ENCODE assay signal across 17 cellular contexts in the genomic region with DNA sequence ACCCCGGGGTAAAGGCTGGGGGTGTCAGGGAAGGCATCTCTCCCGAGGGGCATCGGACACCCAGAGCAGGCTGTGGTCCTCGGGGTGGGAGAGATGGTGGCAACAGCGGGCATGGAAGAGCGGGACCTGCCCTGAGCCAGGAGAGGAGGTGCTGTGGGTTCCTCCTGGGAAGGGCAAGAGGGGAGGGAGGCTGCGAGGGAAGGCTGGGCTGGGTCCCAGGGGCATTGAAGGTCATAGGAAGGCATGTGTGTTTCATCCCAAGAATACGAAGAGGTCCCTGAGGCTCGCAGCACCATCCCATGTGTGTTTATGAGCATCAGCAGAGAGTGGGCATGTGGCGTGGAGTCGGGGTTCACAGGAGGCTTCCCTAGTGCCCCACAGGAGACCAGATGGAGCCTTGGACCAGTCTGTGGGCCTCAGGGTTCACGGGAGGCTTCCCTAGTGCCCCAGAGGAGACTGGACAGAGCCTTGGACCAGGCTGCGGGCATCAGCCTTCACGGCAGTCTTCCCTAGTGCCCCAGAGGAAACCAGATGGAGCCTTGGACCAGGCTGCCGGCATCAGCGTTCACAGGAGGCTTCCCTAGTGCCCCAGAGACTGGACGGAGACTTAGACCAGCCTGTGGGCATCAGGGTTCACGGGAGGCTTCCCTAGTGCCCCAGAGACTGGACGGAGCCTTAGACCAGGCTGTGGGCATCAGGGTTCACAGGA.
"Had no signal": no experiment of that assay in that cellular context is flagged by ENCODE, and none has a peak within 500 bp of the region (broad histone marks: within the 10 kb centered on the region; RNA-seq: fewer than 3 reads in every experiment).

No MANE protein-coding gene starts in this region.

- ATAC-seq: activated T-helper 17 cell treated with anti-CD3 and anti-CD28 coated beads, Interleukin-2, amount 50 U/mL, for 72 hours; body of pancreas; mucosa of descending colon had no signal

- H3K36me3 Mint-ChIP-seq: activated naive CD8-positive, alpha-beta T cell treated with anti-CD3 and anti-CD28 coated beads for 36 hours; naive B cell had no signal

- DNase-seq: activated CD4-positive, alpha-beta T cell treated with anti-CD3 and anti-CD28 coated beads for 1 hour; activated naive CD4-positive, alpha-beta T cell; activated naive CD8-positive, alpha-beta T cell treated with anti-CD3 and anti-CD28 coated beads for 36 hours; body of pancreas; central memory CD4-positive, alpha-beta T cell; colonic mucosa; left ventricle myocardium inferior; naive B cell; stimulated activated CD4-positive, alpha-beta T cell treated with anti-CD3 and anti-CD28 coated beads, Interleukin-12 subunit alpha, Interleukin-12 subunit beta, amount 100 ng/mL, for 4 hours; stimulated activated CD4-positive, alpha-beta T cell treated with anti-CD3 and anti-CD28 coated beads, Interleukin-1b, Interleukin-23, amount 100 ng/mL, for 48 hours; stimulated activated naive CD4-positive, alpha-beta T cell treated with Interleukin-2 at 50 U/mL for 16 hours; SW 1271; trophoblast cell; WERI-Rb-1 had no signal

- H3K4me1 Mint-ChIP-seq: activated naive CD8-positive, alpha-beta T cell treated with anti-CD3 and anti-CD28 coated beads for 36 hours; activated T-helper 17 cell treated with anti-CD3 and anti-CD28 coated beads, Interleukin-2, amount 50 U/mL, for 72 hours; naive B cell had no signal

- H3K27ac Mint-ChIP-seq: activated naive CD8-positive, alpha-beta T cell treated with anti-CD3 and anti-CD28 coated beads for 36 hours; activated T-helper 17 cell treated with anti-CD3 and anti-CD28 coated beads, Interleukin-2, amount 50 U/mL, for 72 hours; memory B cell had no signal

- H3K4me3 Mint-ChIP-seq: activated naive CD8-positive, alpha-beta T cell treated with anti-CD3 and anti-CD28 coated beads for 36 hours; activated T-helper 17 cell treated with anti-CD3 and anti-CD28 coated beads, Interleukin-2, amount 50 U/mL, for 72 hours; memory B cell; naive B cell had no signal
